Comparison of ENCODE assay signal across 18 cellular contexts in the genomic region with DNA sequence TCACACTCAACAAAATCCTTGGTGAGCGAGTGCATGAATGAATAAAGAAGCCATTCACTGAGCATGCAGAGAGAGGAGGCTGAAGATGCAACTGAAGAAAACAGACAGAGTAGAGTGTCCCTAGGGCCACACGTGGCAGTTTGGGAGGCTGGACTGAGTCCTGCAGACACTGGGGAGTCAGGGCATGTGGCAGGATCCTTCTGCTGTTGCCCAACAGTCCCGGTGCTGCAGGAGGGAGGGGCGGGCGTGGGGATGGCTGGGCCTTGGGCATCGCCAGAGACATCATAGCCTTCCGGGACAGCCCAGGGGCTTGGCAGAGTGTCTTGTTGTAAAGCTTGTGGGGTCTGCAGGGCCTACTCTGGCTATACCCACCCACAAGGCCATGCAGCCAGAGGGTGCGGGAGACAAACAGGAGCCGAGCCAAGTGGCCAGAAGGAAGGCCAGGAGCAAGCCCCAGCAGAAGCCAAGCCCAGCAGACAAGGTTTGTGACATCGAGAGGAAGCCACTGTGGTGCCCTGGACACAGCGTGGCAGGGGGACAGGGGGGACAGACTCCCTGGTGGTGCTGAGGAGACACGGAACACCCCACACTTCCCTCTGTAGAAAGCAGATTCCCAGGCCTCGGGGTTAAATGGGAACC. TPM values are rescaled to one million over a fixed set of nuclear protein-coding genes. Genes with fewer than 3 reads are reported as not detected.
DNase-seq lines count a peak whose midpoint lies in the region; ATAC-seq, FAIRE-seq and TF ChIP-seq lines count a peak whose summit lies in the region.
"Had no signal": no experiment of that assay in that cellular context is flagged by ENCODE, and none has a peak within 500 bp of the region (broad histone marks: within the 10 kb centered on the region; RNA-seq: fewer than 3 reads in every experiment).

No MANE protein-coding gene starts in this region.

- no peak overlapping the region for H2BK5ac ChIP-seq in trophoblast cell (ENCODE audit: low read depth, low read length, poor library complexity)

- H3K9me3 Mint-ChIP-seq in stimulated activated effector memory CD8-positive, alpha-beta T cell treated with anti-CD3 and anti-CD28 coated beads, Interleukin-12 subunit alpha, Interleukin-12 subunit beta, amount 100 ng/mL, for 72 hours = no peaks in the 10 kb centered on the region

- H3K27me3 ChIP-seq in HepG2 (ENCODE audit: control insufficient read depth in 1 of 2, insufficient read depth in 2 of 2, low read length in 2 of 2) = no peaks in the 10 kb centered on the region
- H3K27me3 ChIP-seq in right lobe of liver = no peaks in the 10 kb centered on the region
- H3K27me3 ChIP-seq in left ventricle myocardium inferior (ENCODE audit: low read depth) = peaks cover 11% of the 10 kb centered on the region
- no peaks in the 10 kb centered on the region for H3K27me3 ChIP-seq in trophoblast cell (ENCODE audit: insufficient read depth, low read length)

- CTCF ChIA-PET in HepG2 (lab: Yijun Ruan, JAX; ENCODE audit: low intra/inter-chr PET ratio, low total read pairs) = no interaction called here

- H3K4me1 Mint-ChIP-seq in stimulated activated effector memory CD8-positive, alpha-beta T cell treated with anti-CD3 and anti-CD28 coated beads, Interleukin-12 subunit alpha, Interleukin-12 subunit beta, amount 100 ng/mL, for 72 hours = no peaks in the 10 kb centered on the region
- H3K4me1 Mint-ChIP-seq: activated naive CD4-positive, alpha-beta T cell treated with anti-CD3 and anti-CD28 coated beads, Interleukin-2, amount 10 ng/mL, durations not matched to agents 7 days and 5 days had no signal

- peak overlapping the region; percentile 2 for H4K91ac ChIP-seq in trophoblast cell (ENCODE audit: low read depth, low read length)

- H4K8ac ChIP-seq in trophoblast cell (ENCODE audit: low read depth, low read length) = no peak overlapping the region

- no peaks in the 10 kb centered on the region for H3K79me2 ChIP-seq in HepG2 (ENCODE audit: insufficient read depth, low read length)
- no peaks in the 10 kb centered on the region for H3K79me2 ChIP-seq in trophoblast cell (ENCODE audit: control insufficient read depth, insufficient read depth, low read length, poor library complexity)

- H3K36me3 ChIP-seq in HepG2 (replicated peaks in 1 of 2; ENCODE audit: control insufficient read depth in 1 of 2, insufficient read depth in 2 of 2, low read length in 2 of 2) = no peaks in the 10 kb centered on the region
- H3K36me3 ChIP-seq in right lobe of liver = no peaks in the 10 kb centered on the region
- no peaks in the 10 kb centered on the region for H3K36me3 ChIP-seq in left ventricle myocardium inferior
- no peaks in the 10 kb centered on the region for H3K36me3 ChIP-seq in trophoblast cell (ENCODE audit: control insufficient read depth in 1 of 2, insufficient read depth in 2 of 2, low read length in 2 of 2)

- FAIRE-seq in HepG2 (lab: Jason Lieb, UNC) = no peak
- FAIRE-seq: A549, astrocyte had no signal

- POLR2A ChIA-PET in HepG2 (lab: Yijun Ruan, JAX) = interaction anchor here (1.1 kb wide), 1 partner anchor 28 kb away, joined by 3 read pairs; no protein-coding TSS in a partner anchor

- BruUV-seq in HepG2 (replicated peaks; lab: Mats Ljungman, UMichigan) = no TSS peak

- H3K4ac ChIP-seq in trophoblast cell (ENCODE audit: low read depth, low read length) = no peak overlapping the region

- H3K9ac ChIP-seq in HepG2 (ENCODE audit: insufficient read depth, low read depth, low read length) (no peak overlapping the region), trophoblast cell (ENCODE audit: low read length) (no peak overlapping the region)

- no peak overlapping the region for H3K4me3 Mint-ChIP-seq in stimulated activated effector memory CD8-positive, alpha-beta T cell treated with anti-CD3 and anti-CD28 coated beads, Interleukin-12 subunit alpha, Interleukin-12 subunit beta, amount 100 ng/mL, for 72 hours
- H3K4me3 Mint-ChIP-seq: activated naive CD4-positive, alpha-beta T cell treated with anti-CD3 and anti-CD28 coated beads, Interleukin-2, amount 10 ng/mL, durations not matched to agents 7 days and 5 days; CD14-positive monocyte had no signal

- H3K9me3 ChIP-seq in HepG2 (ENCODE audit: low read length) (no peaks in the 10 kb centered on the region), right lobe of liver (no peaks in the 10 kb centered on the region), left ventricle myocardium inferior (replicated peaks) (no peaks in the 10 kb centered on the region), trophoblast cell (ENCODE audit: insufficient read depth, low read depth, low read length) (no peaks in the 10 kb centered on the region)
- H3K9me3 ChIP-seq: A549 had no signal

- TF ChIP-seq POLR2A in HepG2 (IDR thresholded peaks at IDR 0.05; ENCODE audit: insufficient read depth in 1 of 2, low read depth in 2 of 2, low read length in 2 of 2) (no peak), right lobe of liver (IDR thresholded peaks at IDR 0.05) (no peak)

- peak overlapping the region; percentile 46 for H2BK120ac ChIP-seq in trophoblast cell (ENCODE audit: insufficient read depth, low read length, poor library complexity)

- H4K20me1 ChIP-seq in HepG2 (ENCODE audit: insufficient read depth, low read length) = no peaks in the 10 kb centered on the region

- H2AFZ ChIP-seq in HepG2 (ENCODE audit: low read length) (no peak overlapping the region), trophoblast cell (ENCODE audit: insufficient read depth, low read length, poor library complexity) (no peak overlapping the region)

- H3K23ac ChIP-seq in trophoblast cell (ENCODE audit: low read length) = no peak overlapping the region

- no peak overlapping the region for H3K27ac ChIP-seq in HepG2 (ENCODE audit: extremely low read length, insufficient read depth, low read length)
- no peak overlapping the region for H3K27ac ChIP-seq in right lobe of liver
- H3K27ac ChIP-seq in left ventricle myocardium inferior (replicated peaks) = peak overlapping the region; percentile 12
- H3K27ac ChIP-seq in trophoblast cell (ENCODE audit: low read depth, low read length) = no peak overlapping the region
- H3K27ac ChIP-seq: A549 had no signal

- H3K36me3 Mint-ChIP-seq in stimulated activated effector memory CD8-positive, alpha-beta T cell treated with anti-CD3 and anti-CD28 coated beads, Interleukin-12 subunit alpha, Interleukin-12 subunit beta, amount 100 ng/mL, for 72 hours = no peaks in the 10 kb centered on the region
- H3K36me3 Mint-ChIP-seq: activated naive CD4-positive, alpha-beta T cell treated with anti-CD3 and anti-CD28 coated beads, Interleukin-2, amount 10 ng/mL, durations not matched to agents 7 days and 5 days; CD14-positive monocyte had no signal

- H3K79me1 ChIP-seq in trophoblast cell (ENCODE audit: low read length) = peaks cover 17% of the 10 kb centered on the region

- H4K12ac ChIP-seq in trophoblast cell (ENCODE audit: low read depth, low read length) = no peak overlapping the region

- H3K4me3 ChIP-seq in HepG2 (replicated peaks in 1 of 3; ENCODE audit: insufficient read depth in 1 of 3, low read depth in 2 of 3, low read length in 3 of 3) = peak overlapping the region in 1 of 3 experiments; percentile 33; a peak in 1 of 6 replicates
- H3K4me3 ChIP-seq in right lobe of liver = no peak overlapping the region
- no peak overlapping the region for H3K4me3 ChIP-seq in left ventricle myocardium inferior
- no peak overlapping the region for H3K4me3 ChIP-seq in trophoblast cell (ENCODE audit: low read depth, low read length)
- H3K4me3 ChIP-seq: A549 had no signal

- no peak for DNase-seq in HepG2 (ENCODE audit: low spot score)
- no peak for DNase-seq in right lobe of liver
- no peak for DNase-seq in left ventricle myocardium inferior
- no peak for DNase-seq in trophoblast cell
- no peak for DNase-seq in GM20000 (ENCODE audit: low spot score)
- no peak for DNase-seq in stimulated activated effector memory CD8-positive, alpha-beta T cell treated with anti-CD3 and anti-CD28 coated beads, Interleukin-12 subunit alpha, Interleukin-12 subunit beta, amount 100 ng/mL, for 72 hours (ENCODE audit: low spot score in 2 of 2)
- no peak for DNase-seq in stimulated activated CD4-positive, alpha-beta T cell treated with anti-CD3 and anti-CD28 coated beads, Interleukin-4, amount 100 ng/mL, for 1 hour
- no peak for DNase-seq in NCI-H2081 (lab: John Stamatoyannopoulos, UW)
- DNase-seq: activated CD4-positive, alpha-beta T cell treated with anti-CD3 and anti-CD28 coated beads for 48 hours; activated naive CD4-positive, alpha-beta T cell treated with anti-CD3 and anti-CD28 coated beads, Interleukin-2, amount 10 ng/mL, durations not matched to agents 7 days and 5 days; DMS53; GOT3; NCI-H226; stimulated activated CD4-positive, alpha-beta T cell treated with anti-CD3 and anti-CD28 coated beads, Interleukin-4, amount 100 ng/mL, for 24 hours; substantia nigra had no signal

- H2AK5ac ChIP-seq in trophoblast cell (ENCODE audit: low read length) = peak overlapping the region; percentile 72

- H3K18ac ChIP-seq in trophoblast cell (ENCODE audit: low read length) = no peak overlapping the region

- intact Hi-C loops in HepG2 (cut with micrococcal nuclease; ENCODE audit: unreplicated experiment) (no loop called here), right lobe of liver (cut with DNase I) (no loop called here), left ventricle myocardium inferior (cut with micrococcal nuclease) (no loop called here)

- H3K14ac ChIP-seq in trophoblast cell (ENCODE audit: low read length) = peak overlapping the region; percentile 3

- in situ Hi-C loops in HepG2 (cut with HindIII; ENCODE audit: extremely low pct_ligation_motif_present, low pct_unique_long_range_greater_than_20kb) = no loop called here

- 38% methylated on average over 9 of the region's 13 CpGs for WGBS in HepG2 (ENCODE audit: low lambda C conversion rate)
- WGBS in right lobe of liver (ENCODE audit: insufficient coverage, low coverage, low lambda C conversion rate, missing lambda C conversion rate) = 64% methylated on average over 4 of the region's 13 CpGs
- no CpG with 5 or more reads among the region's 13 CpGs for WGBS in trophoblast cell (ENCODE audit: extremely low coverage, insufficient coverage, insufficient read length)

- TF ChIP-seq CTCF in HepG2 (CRISPR knock-in tag; IDR thresholded peaks at IDR 0.05) (no peak), right lobe of liver (IDR thresholded peaks at IDR 0.05) (no peak), left ventricle myocardium inferior (IDR thresholded peaks at IDR 0.05; ENCODE audit: borderline replicate concordance) (no peak), GM20000 (IDR thresholded peaks at IDR 0.05; ENCODE audit: extremely low read depth, missing control alignments) (no peak)

- no peak for TF ChIP-seq EP300 in HepG2 (IDR thresholded peaks at IDR 0.05; ENCODE audit: low read depth in 2 of 2, low read length in 2 of 2)
- TF ChIP-seq EP300 in HepG2 (CRISPR knock-in tag; IDR thresholded peaks at IDR 0.05; ENCODE audit: borderline replicate concordance) = no peak

- H2BK12ac ChIP-seq in trophoblast cell (ENCODE audit: low read length) = peak overlapping the region; percentile 7

- TF ChIP-seq RAD21 in HepG2 (CRISPR knock-in tag; IDR thresholded peaks at IDR 0.05) = no peak

- ATAC-seq in HepG2 (peak; percentile 44), right lobe of liver (no peak)
- ATAC-seq in stimulated activated effector memory CD8-positive, alpha-beta T cell treated with anti-CD3 and anti-CD28 coated beads, Interleukin-12 subunit alpha, Interleukin-12 subunit beta, amount 100 ng/mL, for 72 hours = no peak
- ATAC-seq: A549 had no signal

- no peak overlapping the region for H3K27ac Mint-ChIP-seq in stimulated activated effector memory CD8-positive, alpha-beta T cell treated with anti-CD3 and anti-CD28 coated beads, Interleukin-12 subunit alpha, Interleukin-12 subunit beta, amount 100 ng/mL, for 72 hours
- H3K27ac Mint-ChIP-seq: activated naive CD4-positive, alpha-beta T cell treated with anti-CD3 and anti-CD28 coated beads, Interleukin-2, amount 10 ng/mL, durations not matched to agents 7 days and 5 days; CD14-positive monocyte had no signal

- H3K4me1 ChIP-seq in HepG2 (ENCODE audit: insufficient read depth, low read length) (peaks cover 60% of the 10 kb centered on the region), right lobe of liver (no peaks in the 10 kb centered on the region), left ventricle myocardium inferior (peaks cover 16% of the 10 kb centered on the region), trophoblast cell (ENCODE audit: control insufficient read depth in 1 of 2, insufficient read depth in 2 of 2, low read length in 2 of 2) (peaks cover 4 to 10% of the 10 kb centered on the region in 2 experiments)

- H3K4me2 ChIP-seq in HepG2 (ENCODE audit: low read depth, low read length) (0 out of 2 replicates have a peak overlapping the region, but pooled peaks have one; percentile 33), trophoblast cell (ENCODE audit: low read length) (no peak overlapping the region)
- H3K4me2 ChIP-seq: A549 had no signal

RNA-seq across cellular contexts. Expression of a gene that starts 26.7 kb away (rescaled TPM):
- 21.6 and 37.3 TPM in 2 replicates for total RNA-seq in HepG2 (2016; rRNA removed; fragmentation: Illumina TruSeq; extraction: Trizol)
- 8.8 and 10.2 TPM in 2 replicates for total RNA-seq in HepG2 (2016; cell fraction: cytosol; rRNA removed; fragmentation: Illumina TruSeq; extraction: Trizol; ENCODE audit: low read depth)
- total RNA-seq in HepG2 (2016; cell fraction: insoluble cytoplasmic fraction; rRNA removed; fragmentation: Illumina TruSeq; extraction: Trizol) = 17.3 and 38.6 TPM in 2 replicates
- 18.8 and 20.1 TPM in 2 replicates for total RNA-seq in HepG2 (2016; cell fraction: membrane; rRNA removed; fragmentation: Illumina TruSeq; extraction: Trizol)
- total RNA-seq in HepG2 (2016; cell fraction: nucleus; rRNA removed; fragmentation: Illumina TruSeq; extraction: Trizol) = 59.3 and 79.5 TPM in 2 replicates
- polyA plus RNA-seq in HepG2 (2011; rRNA removed) = 103 and 108 TPM in 2 replicates
- 113 and 152 TPM in 2 replicates for polyA plus RNA-seq in HepG2 (2011; cell fraction: cytosol; rRNA removed)
- 98.0 and 115 TPM in 2 replicates for polyA plus RNA-seq in HepG2 (2011; cell fraction: nucleus; rRNA removed)
- 98.1 and 136 TPM in 2 replicates for polyA plus RNA-seq in HepG2 (2012)
- polyA plus RNA-seq in HepG2 (2016; cell fraction: cytosol; fragmentation: Illumina TruSeq; extraction: Trizol; ENCODE audit: low read depth) = 21.8 and 25.0 TPM in 2 replicates
- polyA plus RNA-seq in HepG2 (2016; cell fraction: insoluble cytoplasmic fraction; fragmentation: Illumina TruSeq; extraction: Trizol; ENCODE audit: low read depth) = 38.9 and 51.0 TPM in 2 replicates
- 28.4 and 31.5 TPM in 2 replicates for polyA plus RNA-seq in HepG2 (2016; cell fraction: membrane; fragmentation: Illumina TruSeq; extraction: Trizol; ENCODE audit: low read depth)
- 173 and 175 TPM in 2 replicates for polyA plus RNA-seq in HepG2 (2016; cell fraction: nucleus; fragmentation: Illumina TruSeq; extraction: Trizol; ENCODE audit: insufficient read depth, low read depth)
- polyA minus RNA-seq in HepG2 (2011; rRNA and poly(A)+ RNA removed; ENCODE audit: low replicate concordance) = 21.3 and 128 TPM in 2 replicates
- polyA minus RNA-seq in HepG2 (2011; cell fraction: cytosol; rRNA and poly(A)+ RNA removed) = 68.7 and 81.8 TPM in 2 replicates
- polyA minus RNA-seq in HepG2 (2011; cell fraction: nucleus; rRNA and poly(A)+ RNA removed) = 30.7 and 34.8 TPM in 2 replicates
- total RNA-seq in right lobe of liver = 1 to 10 TPM; 1.6 to 6.6 (median 3.4) TPM
- total RNA-seq in left ventricle myocardium inferior = 82.8 TPM
- polyA plus RNA-seq in trophoblast cell (2013) = 1,067 and 1,077 TPM in 2 replicates
